33 cellular contexts compared by ENCODE assay signal in genomic region chr7:106593028-106593417, GRCh38.
"Had no signal": no experiment of that assay in that cellular context is flagged by ENCODE, and none has a peak within 500 bp of the region (broad histone marks: within the 10 kb centered on the region; RNA-seq: fewer than 3 reads in every experiment).

No MANE protein-coding gene starts in this region.

- H3K36me3 ChIP-seq: brain microvascular endothelial cell, MG63 had no signal

- H3K4me3 Mint-ChIP-seq: activated B cell treated with CpG ODN at 0.5 μM for 24 hours; activated CD4-positive, alpha-beta T cell treated with anti-CD3 and anti-CD28 coated beads, Interleukin-2, amount 10 ng/mL, durations not matched to agents 24 days and 14 days; activated naive CD4-positive, alpha-beta T cell treated with anti-CD3 and anti-CD28 coated beads, Interleukin-2, amount 10 ng/mL, durations not matched to agents 7 days and 5 days; activated naive CD8-positive, alpha-beta T cell; activated naive CD8-positive, alpha-beta T cell treated with anti-CD3 and anti-CD28 coated beads, Interleukin-2, amount 50 U/mL, for 24 hours; activated T-cell treated with anti-CD3 and anti-CD28 coated beads, Interleukin-2, amount 50 U/mL, for 24 hours; activated T-helper 1 cell treated with anti-CD3 and anti-CD28 coated beads, Interleukin-12 subunit alpha, Interleukin-12 subunit beta, Interleukin-2, Interleukin-4 antibody, amounts not matched to agents 30 ng/mL and 10 ng/mL and 1 ng/mL, durations not matched to agents 14 hours and 24 hours and 36 hours had no signal

- H3K36me3 Mint-ChIP-seq: activated naive CD4-positive, alpha-beta T cell treated with anti-CD3 and anti-CD28 coated beads, Interleukin-2, amount 10 ng/mL, durations not matched to agents 7 days and 5 days; activated naive CD8-positive, alpha-beta T cell had no signal

- H3K4me1 Mint-ChIP-seq: activated B cell treated with CpG ODN at 0.5 μM for 24 hours; activated CD4-positive, alpha-beta T cell treated with anti-CD3 and anti-CD28 coated beads, Interleukin-2, amount 10 ng/mL, durations not matched to agents 24 days and 14 days; activated naive CD4-positive, alpha-beta T cell treated with anti-CD3 and anti-CD28 coated beads, Interleukin-2, amount 10 ng/mL, durations not matched to agents 7 days and 5 days; activated naive CD8-positive, alpha-beta T cell treated with anti-CD3 and anti-CD28 coated beads, Interleukin-2, amount 50 U/mL, for 24 hours had no signal

- H3K27ac ChIP-seq: brain microvascular endothelial cell, VCaP had no signal

- H3K9me3 ChIP-seq: MG63 had no signal

- ATAC-seq: activated naive CD8-positive, alpha-beta T cell treated with anti-CD3 and anti-CD28 coated beads, Interleukin-2, amount 50 U/mL, for 24 hours; PC-3 had no signal

- H3K9me3 Mint-ChIP-seq: activated B cell treated with CpG ODN at 0.5 μM for 24 hours; activated naive CD4-positive, alpha-beta T cell treated with anti-CD3 and anti-CD28 coated beads, Interleukin-2, amount 10 ng/mL, durations not matched to agents 7 days and 5 days; activated naive CD8-positive, alpha-beta T cell treated with anti-CD3 and anti-CD28 coated beads, Interleukin-2, amount 50 U/mL, for 24 hours; activated T-cell treated with anti-CD3 and anti-CD28 coated beads, Interleukin-2, amount 50 U/mL, for 24 hours; activated T-helper 1 cell treated with anti-CD3 and anti-CD28 coated beads, Interleukin-12 subunit alpha, Interleukin-12 subunit beta, Interleukin-2, Interleukin-4 antibody, amounts not matched to agents 30 ng/mL and 10 ng/mL and 1 ng/mL, durations not matched to agents 14 hours and 24 hours and 36 hours had no signal

- H3K4me3 ChIP-seq: MG63 had no signal

- DNase-seq: activated B cell treated with CpG ODN at 0.5 μM for 24 hours; activated CD4-positive, alpha-beta T cell treated with anti-CD3 and anti-CD28 coated beads for 1 hour; activated CD4-positive, alpha-beta T cell treated with anti-CD3 and anti-CD28 coated beads, Interleukin-2, amount 10 ng/mL, durations not matched to agents 24 days and 14 days; activated CD4-positive, alpha-beta T cell treated with anti-CD3 and anti-CD28 coated beads, Interleukin-2, amount 50 U/mL, for 48 hours; activated effector memory CD4-positive, alpha-beta T cell treated with Interleukin-2 at 50 U/mL for 16 hours; activated naive CD4-positive, alpha-beta T cell treated with anti-CD3 and anti-CD28 coated beads, Interleukin-2, amount 10 ng/mL, durations not matched to agents 7 days and 5 days; activated naive CD8-positive, alpha-beta T cell treated with anti-CD3 and anti-CD28 coated beads, Interleukin-2, amount 50 U/mL, for 24 hours; activated T-cell treated with anti-CD3 and anti-CD28 coated beads, Interleukin-2, amount 50 U/mL, for 24 hours; anterior cingulate cortex; brain microvascular endothelial cell; central memory CD4-positive, alpha-beta T cell; Kasumi-1; KBM-7; MG63; MV-4-11; NCI-H1092; NCI-H1436 treated with DMSO at 0.1 percent for 48 hours; NCI-H1694 treated with DMSO at 0.1 percent for 48 hours; NCI-H2029; NCI-H345; NCI-H510A; NCI-H526; NCI-H748 treated with DMSO at 0.1 percent for 48 hours; NK-92 treated with Interleukin-12 subunit alpha and Interleukin-12 subunit beta, amount 100 ng/mL, for 24 hours; PC-3; Right ventricle myocardium superior; SW 1271; T-helper 1 cell; T-helper 2 cell; T-helper 9 cell had no signal

- H3K27me3 Mint-ChIP-seq: activated naive CD8-positive, alpha-beta T cell had no signal

- H3K27ac Mint-ChIP-seq: activated B cell treated with CpG ODN at 0.5 μM for 24 hours; activated CD4-positive, alpha-beta T cell treated with anti-CD3 and anti-CD28 coated beads, Interleukin-2, amount 10 ng/mL, durations not matched to agents 24 days and 14 days; activated naive CD4-positive, alpha-beta T cell treated with anti-CD3 and anti-CD28 coated beads, Interleukin-2, amount 10 ng/mL, durations not matched to agents 7 days and 5 days; activated naive CD8-positive, alpha-beta T cell; activated naive CD8-positive, alpha-beta T cell treated with anti-CD3 and anti-CD28 coated beads, Interleukin-2, amount 50 U/mL, for 24 hours; activated T-cell treated with anti-CD3 and anti-CD28 coated beads, Interleukin-2, amount 50 U/mL, for 24 hours; activated T-helper 1 cell treated with anti-CD3 and anti-CD28 coated beads, Interleukin-12 subunit alpha, Interleukin-12 subunit beta, Interleukin-2, Interleukin-4 antibody, amounts not matched to agents 30 ng/mL and 10 ng/mL and 1 ng/mL, durations not matched to agents 14 hours and 24 hours and 36 hours had no signal

- H3K27me3 ChIP-seq: brain microvascular endothelial cell, MG63 had no signal
